8 cellular contexts compared by ENCODE assay signal in genomic region chr16:67170168-67170947, GRCh38. TPM values are rescaled to one million over a fixed set of nuclear protein-coding genes. Genes with fewer than 3 reads are reported as not detected.
A peak's percentile ranks its signal among the peaks of the same experiment; 100 is the strongest.
DNase-seq lines count a peak whose midpoint lies in the region; ATAC-seq and TF ChIP-seq lines count a peak whose summit lies in the region.

NOL3 (plus strand) TSS chr16:67170538.

- TF ChIP-seq CTCF in A673 (conservative IDR thresholded peaks at IDR 0.05; ENCODE audit: low read depth, low read length) (no peak), GM10266 (IDR thresholded peaks at IDR 0.05; ENCODE audit: control insufficient read depth, insufficient read depth, low read depth, missing control alignments) (peak; percentile 36), cardiac muscle cell (IDR thresholded peaks at IDR 0.05; ENCODE audit: low read depth, low read length) (no peak), osteocyte (IDR thresholded peaks at IDR 0.05) (no peak)

- ATAC-seq in HG02852 (IDR thresholded peaks at IDR 0.05; ENCODE audit: unreplicated experiment) = peak; percentile 38

- H3K9me3 Mint-ChIP-seq in osteocyte (ENCODE audit: unreplicated experiment) = no peaks in the 10 kb centered on the region

- H3K9ac ChIP-seq in adipocyte (ENCODE audit: low read length) = peak within 1 kb of the TSS; percentile 90

- H3K9me3 ChIP-seq in A673 (ENCODE audit: low read depth, low read length, poor library complexity, severe bottlenecking) (no peaks in the 10 kb centered on the region), adipocyte (ENCODE audit: control insufficient read depth, low read length) (no peaks in the 10 kb centered on the region), cardiac muscle cell (ENCODE audit: low read depth) (no peaks in the 10 kb centered on the region)

- H3K27ac ChIP-seq in A673 (ENCODE audit: low read depth, low read length, poor library complexity, severe bottlenecking) (peak within 1 kb of the TSS; percentile 69), cardiac muscle cell (peak within 1 kb of the TSS; percentile 54)

- peak within 1 kb of the TSS; percentile 52 for H3K4me3 ChIP-seq in A673 (ENCODE audit: low read depth, low read length, poor library complexity, severe bottlenecking)
- peak within 1 kb of the TSS; percentile 81 for H3K4me3 ChIP-seq in adipocyte (ENCODE audit: low read length)
- peak within 1 kb of the TSS; percentile 37 for H3K4me3 ChIP-seq in cardiac muscle cell

- DNase-seq in A673 (ENCODE audit: low spot score) (peak; percentile 86), GM10266 (ENCODE audit: extremely low spot score) (peak; percentile 87), NCI-H510A treated with DMSO at 0.1 percent for 48 hours (lab: John Stamatoyannopoulos, UW) (peak; percentile 69), adipocyte (ENCODE audit: low read depth) (peak; percentile 93), cardiac muscle cell (ENCODE audit: low read depth in 1 of 2, low spot score in 1 of 2) (peak; percentile 80 to 90), osteocyte (ENCODE audit: extremely low spot score, unreplicated experiment) (peak; percentile 91), putamen (ENCODE audit: low spot score) (no peak)

- H3K27me3 Mint-ChIP-seq in osteocyte (ENCODE audit: unreplicated experiment) = peaks cover 11% of the 10 kb centered on the region

- H3K4me1 ChIP-seq in A673 (ENCODE audit: insufficient read depth, low read length, poor library complexity, severe bottlenecking) (peaks cover 25% of the 10 kb centered on the region), adipocyte (ENCODE audit: control insufficient read depth, insufficient read depth, low read length) (peaks cover 33% of the 10 kb centered on the region), cardiac muscle cell (ENCODE audit: low read depth) (peaks cover 19% of the 10 kb centered on the region)

- intact Hi-C loops in A673 (cut with micrococcal nuclease; ENCODE audit: unreplicated experiment) = no loop called here

- peak within 1 kb of the TSS; percentile 91 for H3K27ac Mint-ChIP-seq in osteocyte (ENCODE audit: unreplicated experiment)

- BruUV-seq in A673 (replicated peaks; lab: Mats Ljungman, UMichigan) = no TSS peak

- H3K4me1 Mint-ChIP-seq in osteocyte (ENCODE audit: unreplicated experiment) = peaks cover 38% of the 10 kb centered on the region

- CTCF ChIA-PET in A673 (lab: Charles Lee) = interaction anchor here (0.6 to 1.9 kb wide), 6 partner anchors 11 to 754 kb away, joined by 3 to 10 read pairs (median 4); no protein-coding TSS in a partner anchor

- H3K27me3 ChIP-seq in A673 (replicated peaks; ENCODE audit: insufficient read depth, low read depth, low read length, poor library complexity) (no peaks in the 10 kb centered on the region), adipocyte (replicated peaks; ENCODE audit: control insufficient read depth, insufficient read depth, low read length) (no peaks in the 10 kb centered on the region), cardiac muscle cell (peaks cover 52% of the 10 kb centered on the region)

- peak within 1 kb of the TSS; percentile 77 for H3K4me3 Mint-ChIP-seq in osteocyte (ENCODE audit: unreplicated experiment)

- no peaks in the 10 kb centered on the region for H3K36me3 Mint-ChIP-seq in osteocyte (ENCODE audit: unreplicated experiment)

- POLR2A ChIA-PET in A673 (lab: Charles Lee; ENCODE audit: low non-redundant PET) = interaction anchor here (0.6 to 0.7 kb wide), 2 partner anchors 10 to 250 kb away, joined by 3 to 4 read pairs; no protein-coding TSS in a partner anchor

- no peaks in the 10 kb centered on the region for H3K36me3 ChIP-seq in A673 (ENCODE audit: insufficient read depth, low read length, poor library complexity, severe bottlenecking)
- H3K36me3 ChIP-seq in adipocyte (ENCODE audit: control insufficient read depth, insufficient read depth, low read length, severe bottlenecking) = no peaks in the 10 kb centered on the region
- H3K36me3 ChIP-seq in cardiac muscle cell = no peaks in the 10 kb centered on the region

RNA-seq across cellular contexts. Expression of gene NOL3, which starts in this region (rescaled TPM):
- total RNA-seq in A673 (2021) (15.3 and 16.4 TPM in 2 replicates), cardiac muscle cell (33.7 and 40.6 TPM in 2 replicates), osteocyte (15.8 and 22.8 TPM in 2 replicates)
- polyA plus RNA-seq in cardiac muscle cell = 19.4 and 31.1 TPM in 2 replicates
